10 cellular contexts compared by ENCODE assay signal in the genomic region with DNA sequence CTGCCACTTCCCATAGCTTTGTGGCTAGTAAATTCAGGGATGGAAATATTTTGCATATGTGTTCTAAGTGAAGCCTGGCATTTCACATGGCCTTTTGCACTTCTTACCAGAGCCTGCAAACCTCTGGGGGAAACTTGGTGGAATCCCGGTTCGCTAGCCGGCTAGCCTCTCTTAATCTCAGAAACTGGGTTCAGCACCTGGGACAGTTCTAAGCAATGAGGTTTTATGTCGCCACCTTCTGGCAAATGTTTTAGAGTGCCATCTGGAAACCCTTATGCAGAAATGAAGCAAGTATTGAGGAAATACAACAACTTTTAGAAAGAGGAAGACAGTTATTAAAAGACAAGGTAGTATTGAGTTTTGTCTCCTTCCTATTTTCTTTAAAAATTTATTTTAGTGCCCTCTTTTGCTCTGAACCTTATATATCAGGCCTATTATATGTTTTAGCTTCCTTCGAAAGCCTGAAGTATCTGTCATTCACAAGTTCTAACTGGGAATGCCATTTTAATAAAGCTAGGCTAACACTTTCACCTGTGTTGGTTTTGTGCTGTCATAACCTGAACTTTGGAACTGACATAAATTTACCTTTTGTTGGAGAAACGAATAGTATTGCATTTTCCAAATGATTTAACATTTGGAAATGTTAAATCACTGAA. TPM values are rescaled to one million over a fixed set of nuclear protein-coding genes. Genes with fewer than 3 reads are reported as not detected.
DNase-seq lines count a peak whose midpoint lies in the region; ATAC-seq and TF ChIP-seq lines count a peak whose summit lies in the region.
"Had no signal": no experiment of that assay in that cellular context is flagged by ENCODE, and none has a peak within 500 bp of the region (broad histone marks: within the 10 kb centered on the region; RNA-seq: fewer than 3 reads in every experiment).

No MANE protein-coding gene starts in this region.

- H3K79me2 ChIP-seq in mammary epithelial cell (ENCODE audit: insufficient read depth, low read length) = no peaks in the 10 kb centered on the region

- no peak overlapping the region for H3K4me2 ChIP-seq in mammary epithelial cell (ENCODE audit: insufficient read depth, low read depth, low read length)

- H3K4me1 ChIP-seq in mammary epithelial cell (ENCODE audit: insufficient read depth, low read length) (no peaks in the 10 kb centered on the region), right lobe of liver (peaks cover 0 to 2% (median 0%) of the 10 kb centered on the region in 4 donors)

- ATAC-seq in GM19463 (IDR thresholded peaks at IDR 0.05; ENCODE audit: unreplicated experiment) (peak; percentile 70), right lobe of liver (peak; percentile 79 to 85 (median 82)), GM18873 (IDR thresholded peaks at IDR 0.05; ENCODE audit: low FRiP score, unreplicated experiment) (no peak)

- no peak overlapping the region for H2AFZ ChIP-seq in mammary epithelial cell (ENCODE audit: low read depth, low read length)

- H3K4me3 ChIP-seq in mammary epithelial cell (replicated peaks in 1 of 3; ENCODE audit: insufficient read depth in 1 of 3, low read depth in 2 of 3, low read length in 3 of 3) (no peak overlapping the region), right lobe of liver (no peak overlapping the region)

- peak; percentile 11 for DNase-seq in NCI-H2107 treated with DMSO at 0.1 percent for 48 hours (lab: John Stamatoyannopoulos, UW; ENCODE audit: unreplicated experiment)
- no peak for DNase-seq in NCI-H2107 (lab: John Stamatoyannopoulos, UW)
- DNase-seq in HS-27A (ENCODE audit: low read depth) = peak; percentile 7
- DNase-seq in NOMO-1 treated with DMSO at 0.1 percent for 48 hours (lab: John Stamatoyannopoulos, UW; ENCODE audit: unreplicated experiment) = peak; percentile 80
- peak; percentile 53 for DNase-seq in mammary epithelial cell
- DNase-seq in right lobe of liver = peak in 1 of 3 donors; percentile 56

- peaks cover 4% of the 10 kb centered on the region for H4K20me1 ChIP-seq in mammary epithelial cell (ENCODE audit: insufficient read depth, low read length)

- no peak for TF ChIP-seq POLR2A in right lobe of liver (IDR thresholded peaks at IDR 0.05)

- H3K9me3 ChIP-seq in mammary epithelial cell (replicated peaks; ENCODE audit: insufficient read depth, low read length) = no peaks in the 10 kb centered on the region
- H3K9me3 ChIP-seq in right lobe of liver = no peaks in the 10 kb centered on the region

- in situ Hi-C loops in mammary epithelial cell (cut with MboI; ENCODE audit: low sequenced_read_pairs in 2 of 2) = loop anchor here in 1 of 2 donors (10.0 kb wide), 1 partner anchor 558 kb away; no protein-coding TSS in a partner anchor

- dilution Hi-C loops in mammary epithelial cell (cut with HindIII; ENCODE audit: low sequenced_read_pairs) = no loop called here

- H3K27me3 ChIP-seq in mammary epithelial cell (ENCODE audit: insufficient read depth, low read length) (peaks cover 25% of the 10 kb centered on the region), right lobe of liver (peaks cover 0 to 7% of the 10 kb centered on the region in 2 donors)

- no peak overlapping the region for H3K27ac ChIP-seq in mammary epithelial cell (ENCODE audit: insufficient read depth, low read depth, low read length)
- H3K27ac ChIP-seq in right lobe of liver = no peak overlapping the region

- CTCF ChIA-PET in mammary epithelial cell (lab: Charles Lee; ENCODE audit: low non-redundant PET) = interaction anchor here (0.6 kb wide), 1 partner anchor 549 kb away, joined by 3 read pairs; no protein-coding TSS in a partner anchor

- intact Hi-C loops in mammary epithelial cell (cut with micrococcal nuclease) (loop anchor here (1.0 to 2.0 kb wide), 2 partner anchors 562 to 836 kb away; no protein-coding TSS in a partner anchor), right lobe of liver (cut with DNase I) (loop anchor here in 1 of 2 donors (5.0 kb wide), 1 partner anchor 561 kb away; no protein-coding TSS in a partner anchor)

- WGBS in mammary epithelial cell (ENCODE audit: low coverage, missing lambda C conversion rate) = 22% methylated on average over 6 of the region's 6 CpGs
- WGBS in right lobe of liver (ENCODE audit: insufficient coverage, low coverage, low lambda C conversion rate, missing lambda C conversion rate) = 21% methylated on average over 6 of the region's 6 CpGs

- BruUV-seq in mammary epithelial cell (replicated peaks; lab: Mats Ljungman, UMichigan) = no TSS peak

- H3K9ac ChIP-seq in mammary epithelial cell (ENCODE audit: insufficient read depth, low read length) = no peak overlapping the region

- H3K36me3 ChIP-seq in mammary epithelial cell (ENCODE audit: insufficient read depth, low read length) = no peaks in the 10 kb centered on the region
- no peaks in the 10 kb centered on the region for H3K36me3 ChIP-seq in right lobe of liver

- TF ChIP-seq CTCF in mammary epithelial cell (conservative IDR thresholded peaks at IDR 0.05 in 1 of 2, IDR thresholded peaks at IDR 0.05 in 1 of 2; ENCODE audit: extremely low read depth in 1 of 2, insufficient read depth in 1 of 2, low read depth in 1 of 2, low read length in 2 of 2) (peak; percentile 70 to 88), right lobe of liver (IDR thresholded peaks at IDR 0.05) (peak; percentile 45 to 76 (median 66))

RNA-seq across cellular contexts. Expression of a gene that starts 1.0 kb away (rescaled TPM):
- total RNA-seq in mammary epithelial cell (not detected), right lobe of liver (under 1 TPM in 1 of 6 experiments, not detected in 5; 0.18 TPM)
- polyA plus RNA-seq in mammary epithelial cell = not detected
- polyA minus RNA-seq in mammary epithelial cell = not detected
- total RNA-seq: CD4-positive, CD25-positive, alpha-beta regulatory T cell had no signal
- polyA plus RNA-seq: CD4-positive, CD25-positive, alpha-beta regulatory T cell; thymus had no signal
